9 cellular contexts compared by ENCODE assay signal in genomic region chr4:89438102-89438831, GRCh38.
A peak's percentile ranks its signal among the peaks of the same experiment; 100 is the strongest.
DNase-seq lines count a peak whose midpoint lies in the region; ATAC-seq and TF ChIP-seq lines count a peak whose summit lies in the region.
"Had no signal": no experiment of that assay in that cellular context is flagged by ENCODE, and none has a peak within 500 bp of the region (broad histone marks: within the 10 kb centered on the region; RNA-seq: fewer than 3 reads in every experiment).

No MANE protein-coding gene starts in this region.

- H3K27ac Mint-ChIP-seq in CD8-positive, alpha-beta T cell: peak overlapping the region; percentile 20
- H3K27ac Mint-ChIP-seq in activated naive CD8-positive, alpha-beta T cell treated with anti-CD3 and anti-CD28 coated beads, Interleukin-2, amount 50 U/mL, for 24 hours: peak overlapping the region; percentile 28
- H3K27ac Mint-ChIP-seq: T-helper 1 cell treated with Interleukin-12 subunit alpha and Interleukin-12 subunit beta and Interleukin-4 antibody, amounts not matched to agents 30 μg/mL and 1 μg/mL, for 36 hours had no signal

- POLR2A ChIA-PET in CD8-positive, alpha-beta T cell (lab: Charles Lee): no interaction called here

- H3K4me1 Mint-ChIP-seq in CD8-positive, alpha-beta T cell (ENCODE audit: low read depth): peaks cover 7% of the 10 kb centered on the region
- peaks cover 19% of the 10 kb centered on the region for H3K4me1 Mint-ChIP-seq in activated naive CD8-positive, alpha-beta T cell treated with anti-CD3 and anti-CD28 coated beads, Interleukin-2, amount 50 U/mL, for 24 hours

- H3K36me3 Mint-ChIP-seq in CD8-positive, alpha-beta T cell: no peaks in the 10 kb centered on the region
- H3K36me3 Mint-ChIP-seq in activated naive CD8-positive, alpha-beta T cell treated with anti-CD3 and anti-CD28 coated beads, Interleukin-2, amount 50 U/mL, for 24 hours (ENCODE audit: low read depth): no peaks in the 10 kb centered on the region

- no peaks in the 10 kb centered on the region for H3K9me3 Mint-ChIP-seq in CD8-positive, alpha-beta T cell
- no peaks in the 10 kb centered on the region for H3K9me3 Mint-ChIP-seq in activated naive CD8-positive, alpha-beta T cell treated with anti-CD3 and anti-CD28 coated beads, Interleukin-2, amount 50 U/mL, for 24 hours

- ATAC-seq in CD8-positive, alpha-beta T cell: peak; percentile 67
- ATAC-seq in GM19397 (IDR thresholded peaks at IDR 0.05; ENCODE audit: unreplicated experiment): peak; percentile 78
- ATAC-seq in activated naive CD8-positive, alpha-beta T cell treated with anti-CD3 and anti-CD28 coated beads, Interleukin-2, amount 50 U/mL, for 24 hours: peak; percentile 73
- ATAC-seq in GM19467 (IDR thresholded peaks at IDR 0.05; ENCODE audit: unreplicated experiment): no peak

- intact Hi-C loops in CD8-positive, alpha-beta T cell (cut with DNase I, micrococcal nuclease): loop anchor here (1.0 to 10.0 kb wide), 4 partner anchors 326 to 613 kb away; partner anchors contain the start of gene TIGD2 (in 1 of the 2)

- peaks cover 6% of the 10 kb centered on the region for H3K4me1 ChIP-seq in CD8-positive, alpha-beta T cell (ENCODE audit: insufficient read depth, low read length)

- H3K27me3 Mint-ChIP-seq in CD8-positive, alpha-beta T cell (ENCODE audit: low read depth): no peaks in the 10 kb centered on the region
- no peaks in the 10 kb centered on the region for H3K27me3 Mint-ChIP-seq in activated naive CD8-positive, alpha-beta T cell treated with anti-CD3 and anti-CD28 coated beads, Interleukin-2, amount 50 U/mL, for 24 hours

- CTCF ChIA-PET in CD8-positive, alpha-beta T cell (lab: Charles Lee): interaction anchor here (0.6 to 2.3 kb wide), 6 partner anchors 11 to 212 kb away, joined by 3 to 32 read pairs (median 3); no protein-coding TSS in a partner anchor

- H3K36me3 ChIP-seq in CD8-positive, alpha-beta T cell (ENCODE audit: insufficient read depth, low read length): no peaks in the 10 kb centered on the region
- H3K36me3 ChIP-seq in kidney epithelial cell (ENCODE audit: control insufficient read depth, insufficient read depth, low read length): no peaks in the 10 kb centered on the region

- H3K27me3 ChIP-seq in CD8-positive, alpha-beta T cell (ENCODE audit: insufficient read depth, low read length): no peaks in the 10 kb centered on the region
- no peaks in the 10 kb centered on the region for H3K27me3 ChIP-seq in HL-60 (ENCODE audit: insufficient read depth, poor library complexity, severe bottlenecking)
- no peaks in the 10 kb centered on the region for H3K27me3 ChIP-seq in kidney epithelial cell (ENCODE audit: control insufficient read depth, insufficient read depth, low read length)

- DNase-seq in CD8-positive, alpha-beta T cell: peak; percentile 6 to 61 (median 39)
- DNase-seq in HL-60 (ENCODE audit: low read depth in 1 of 2, low spot score in 1 of 2) (peak; percentile 3 to 54), SW480 (ENCODE audit: low spot score) (peak; percentile 3), kidney epithelial cell (ENCODE audit: low read depth) (no peak)
- peak; percentile 46 for DNase-seq in activated naive CD8-positive, alpha-beta T cell treated with anti-CD3 and anti-CD28 coated beads, Interleukin-2, amount 50 U/mL, for 24 hours
- peak; percentile 8 to 12 for DNase-seq in stimulated activated CD8-positive, alpha-beta memory T cell treated with anti-CD3 and anti-CD28 coated beads, Interleukin-4, amount 100 ng/mL, for 4 hours (ENCODE audit: low read depth in 2 of 2, low spot score in 1 of 2)

- H3K27ac ChIP-seq in CD8-positive, alpha-beta T cell (ENCODE audit: low read depth, low read length): no peak overlapping the region
- H3K27ac ChIP-seq in HL-60 (replicated peaks): no peak overlapping the region

- peak; percentile 45 for TF ChIP-seq CTCF in CD8-positive, alpha-beta T cell (IDR thresholded peaks at IDR 0.05)
- TF ChIP-seq CTCF in HL-60 (IDR thresholded peaks at IDR 0.05; ENCODE audit: insufficient read depth, low read length) (no peak), kidney epithelial cell (IDR thresholded peaks at IDR 0.05; ENCODE audit: insufficient read depth, low read length, poor library complexity, severe bottlenecking) (peak; percentile 40)

- no peaks in the 10 kb centered on the region for H3K9me3 ChIP-seq in CD8-positive, alpha-beta T cell (ENCODE audit: low read length)

- peak overlapping the region; percentile 12 for H3K4me3 Mint-ChIP-seq in CD8-positive, alpha-beta T cell
- no peak overlapping the region for H3K4me3 Mint-ChIP-seq in activated naive CD8-positive, alpha-beta T cell treated with anti-CD3 and anti-CD28 coated beads, Interleukin-2, amount 50 U/mL, for 24 hours
- H3K4me3 Mint-ChIP-seq: T-helper 1 cell treated with Interleukin-12 subunit alpha and Interleukin-12 subunit beta and Interleukin-4 antibody, amounts not matched to agents 30 μg/mL and 1 μg/mL, for 36 hours had no signal

- H3K4me3 ChIP-seq in CD8-positive, alpha-beta T cell (ENCODE audit: low read depth, low read length): no peak overlapping the region
- no peak overlapping the region for H3K4me3 ChIP-seq in HL-60 (replicated peaks; ENCODE audit: insufficient read depth, low read length)
- H3K4me3 ChIP-seq in kidney epithelial cell (ENCODE audit: low read depth, low read length): no peak overlapping the region
